In the genomic region with DNA sequence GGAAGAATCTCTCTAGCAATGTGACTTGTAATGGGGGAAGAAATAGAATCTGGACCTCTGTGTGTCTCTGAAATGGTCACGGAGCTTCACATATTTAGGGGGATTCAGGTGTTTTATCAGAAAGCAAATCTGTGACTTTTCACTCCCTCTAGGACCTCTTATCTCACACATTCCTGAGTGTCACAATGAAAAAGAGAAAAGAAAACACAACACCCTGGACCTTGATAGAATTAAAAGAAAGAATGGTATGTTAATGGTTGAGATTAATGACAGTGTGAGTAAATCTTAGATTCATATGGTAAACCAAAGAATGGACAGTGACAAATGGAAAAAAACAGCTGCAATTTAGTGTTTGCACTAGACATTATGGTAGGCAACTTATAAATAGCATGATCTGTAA, we compare ENCODE assay signal across 22 cellular contexts.
DNase-seq lines count a peak whose midpoint lies in the region; ATAC-seq and TF ChIP-seq lines count a peak whose summit lies in the region.
"Had no signal": no experiment of that assay in that cellular context is flagged by ENCODE, and none has a peak within 500 bp of the region (broad histone marks: within the 10 kb centered on the region; RNA-seq: fewer than 3 reads in every experiment).

No MANE protein-coding gene starts in this region.

- POLR2A ChIA-PET in SK-N-SH (lab: Yijun Ruan, JAX) = no interaction called here

- ATAC-seq in SK-N-SH treated with all-trans-retinoic acid at 6 μM for 48 hours (no peak), left colon (no peak), GM18519 (IDR thresholded peaks at IDR 0.05; ENCODE audit: low FRiP score, unreplicated experiment) (no peak)
- ATAC-seq: CD8-positive, alpha-beta T cell; HCT116 had no signal

- DNase-seq in SK-N-SH = no peak
- peak; percentile 46 for DNase-seq in A172 (ENCODE audit: low spot score)
- DNase-seq in endodermal cell = no peak
- DNase-seq in myocyte (ENCODE audit: low read depth) = peak; percentile 25
- DNase-seq in left colon = no peak
- DNase-seq in NOMO-1 treated with dmso at 0.1 percent for 144 hours (lab: John Stamatoyannopoulos, UW; ENCODE audit: unreplicated experiment) = no peak
- DNase-seq: C1 segment of cervical spinal cord; Calu3; CD8-positive, alpha-beta T cell; DMS153; GOT3; KG1; NCI-H1694; NCI-H2081; NCI-H2171; NCI-H345; NCI-H526; OCI-M1 had no signal

- H3K9me3 Mint-ChIP-seq in endodermal cell = no peaks in the 10 kb centered on the region
- H3K9me3 Mint-ChIP-seq: CD8-positive, alpha-beta T cell had no signal

- H3K4me3 Mint-ChIP-seq in endodermal cell = peak overlapping the region; percentile 37
- H3K4me3 Mint-ChIP-seq: CD8-positive, alpha-beta T cell had no signal

- no peak overlapping the region for H2AFZ ChIP-seq in SK-N-SH (ENCODE audit: low read depth)

- H3K4me3 ChIP-seq in SK-N-SH (ENCODE audit: low read depth in 2 of 2, low read length in 1 of 2) = no peak overlapping the region
- peak overlapping the region; percentile 26 for H3K4me3 ChIP-seq in endodermal cell (ENCODE audit: low read length)

- H3K36me3 ChIP-seq in SK-N-SH (replicated peaks in 1 of 2; ENCODE audit: control insufficient read depth in 1 of 2, insufficient read depth in 2 of 2, low read length in 1 of 2) (no peaks in the 10 kb centered on the region), endodermal cell (ENCODE audit: control insufficient read depth, insufficient read depth, low read length) (peaks cover 58% of the 10 kb centered on the region)

- TF ChIP-seq EP300 in SK-N-SH (IDR thresholded peaks at IDR 0.05; ENCODE audit: borderline replicate concordance in 1 of 2, low read depth in 1 of 2, low read length in 1 of 2) = no peak

- 63% methylated on average over 1 of the region's 1 CpG for WGBS in SK-N-SH (ENCODE audit: low lambda C conversion rate)
- WGBS in endodermal cell (ENCODE audit: insufficient coverage in 1 of 2, insufficient read length in 1 of 2), 2 experiments = 11% methylated on average over 1 of the region's 1 CpG; no CpG with 5 or more reads in 1 of the 2 experiments

- no peaks in the 10 kb centered on the region for H3F3A ChIP-seq in SK-N-SH (replicated peaks; ENCODE audit: insufficient read depth)

- no peaks in the 10 kb centered on the region for H3K27me3 Mint-ChIP-seq in endodermal cell (ENCODE audit: insufficient read depth)

- peaks cover 35% of the 10 kb centered on the region for H3K4me1 Mint-ChIP-seq in endodermal cell

- no peak for TF ChIP-seq CTCF in SK-N-SH (IDR thresholded peaks at IDR 0.05)
- TF ChIP-seq CTCF in endodermal cell (conservative IDR thresholded peaks at IDR 0.05) = no peak

- H4K20me1 ChIP-seq in SK-N-SH (ENCODE audit: insufficient read depth) = no peaks in the 10 kb centered on the region

- peaks cover 0 to 18% of the 10 kb centered on the region in 2 experiments; a peak in 2 of 4 replicates for H3K4me1 ChIP-seq in SK-N-SH (ENCODE audit: control insufficient read depth in 1 of 2, insufficient read depth in 2 of 2, low read depth in 1 of 2, low read length in 1 of 2)
- peaks cover 12% of the 10 kb centered on the region for H3K4me1 ChIP-seq in endodermal cell (ENCODE audit: control insufficient read depth, insufficient read depth, low read length)

- no peaks in the 10 kb centered on the region for H3K9me3 ChIP-seq in SK-N-SH
- no peaks in the 10 kb centered on the region for H3K9me3 ChIP-seq in endodermal cell (ENCODE audit: control insufficient read depth, low read length)

- H3K4me2 ChIP-seq in SK-N-SH = no peak overlapping the region

- no peaks in the 10 kb centered on the region for H3K9me2 ChIP-seq in SK-N-SH

- H3K27me3 ChIP-seq in SK-N-SH (ENCODE audit: insufficient read depth) = no peaks in the 10 kb centered on the region
- no peaks in the 10 kb centered on the region for H3K27me3 ChIP-seq in endodermal cell (ENCODE audit: control insufficient read depth, insufficient read depth, low read length, poor library complexity, severe bottlenecking)

- intact Hi-C loops in left colon (cut with DNase I, micrococcal nuclease) = no loop called here

- no peak for TF ChIP-seq RAD21 in SK-N-SH (IDR thresholded peaks at IDR 0.05; ENCODE audit: low read length)

- peaks cover 45% of the 10 kb centered on the region for H3K36me3 Mint-ChIP-seq in endodermal cell (ENCODE audit: low read depth)
- H3K36me3 Mint-ChIP-seq: CD8-positive, alpha-beta T cell had no signal

- CTCF ChIA-PET in SK-N-SH (lab: Yijun Ruan, JAX) = interaction anchor here (1.7 to 2.7 kb wide), 2 partner anchors 16 to 90 kb away, joined by 7 to 13 read pairs; no protein-coding TSS in a partner anchor

- H3K27ac ChIP-seq in SK-N-SH (ENCODE audit: low read depth in 2 of 2, low read length in 1 of 2) (peak overlapping the region in 1 of 2 experiments; percentile 95; a peak in 2 of 4 replicates), endodermal cell (ENCODE audit: low read depth, low read length) (no peak overlapping the region)
- H3K27ac ChIP-seq: 22Rv1 had no signal

- H3K9ac ChIP-seq in SK-N-SH (no peak overlapping the region), endodermal cell (ENCODE audit: extremely low read depth, low read length, poor library complexity, severe bottlenecking) (peak overlapping the region; percentile 23)

- H3K27ac Mint-ChIP-seq in endodermal cell = peak overlapping the region; percentile 77
- H3K27ac Mint-ChIP-seq: CD8-positive, alpha-beta T cell had no signal

- no peaks in the 10 kb centered on the region for H3K79me2 ChIP-seq in SK-N-SH (ENCODE audit: insufficient read depth)

TF ChIP-seq in SK-N-SH treated with all-trans-retinoic acid at 6 μM for 48 hours, 23 proteins besides CTCF, POLR2A, EP300 and RAD21:
- TF ChIP-seq ZNF565 (CRISPR knock-in tag; conservative IDR thresholded peaks at IDR 0.05; ENCODE audit: low read depth) (no peak), CSDC2 (CRISPR knock-in tag; IDR thresholded peaks at IDR 0.05) (no peak), ISL1 (CRISPR knock-in tag; IDR thresholded peaks at IDR 0.05) (peak; percentile 66)

TF ChIP-seq in SK-N-SH, 30 proteins besides CTCF, POLR2A, EP300 and RAD21:
- no peak for TF ChIP-seq NFIC (IDR thresholded peaks at IDR 0.05; ENCODE audit: borderline replicate concordance)
- TF ChIP-seq SMC3 (IDR thresholded peaks at IDR 0.05; ENCODE audit: low read depth, low read length) = no peak
- TF ChIP-seq FOXM1 (IDR thresholded peaks at IDR 0.05; ENCODE audit: low read depth) = no peak
- no peak for TF ChIP-seq RFX5 (IDR thresholded peaks at IDR 0.05; ENCODE audit: low read length)
- TF ChIP-seq, protein P1, sequence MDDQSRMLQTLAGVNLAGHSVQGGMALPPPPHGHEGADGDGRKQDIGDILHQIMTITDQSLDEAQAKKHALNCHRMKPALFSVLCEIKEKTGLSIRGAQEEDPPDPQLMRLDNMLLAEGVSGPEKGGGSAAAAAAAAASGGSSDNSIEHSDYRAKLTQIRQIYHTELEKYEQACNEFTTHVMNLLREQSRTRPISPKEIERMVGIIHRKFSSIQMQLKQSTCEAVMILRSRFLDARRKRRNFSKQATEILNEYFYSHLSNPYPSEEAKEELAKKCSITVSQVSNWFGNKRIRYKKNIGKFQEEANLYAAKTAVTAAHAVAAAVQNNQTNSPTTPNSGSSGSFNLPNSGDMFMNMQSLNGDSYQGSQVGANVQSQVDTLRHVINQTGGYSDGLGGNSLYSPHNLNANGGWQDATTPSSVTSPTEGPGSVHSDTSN (IDR thresholded peaks at IDR 0.05) = no peak
- TF ChIP-seq NRF1 (IDR thresholded peaks at IDR 0.05; ENCODE audit: low read depth, low read length) = no peak
- no peak for TF ChIP-seq GATA2 (CRISPR knock-in tag; IDR thresholded peaks at IDR 0.05)
- no peak for TF ChIP-seq CHD2 (IDR thresholded peaks at IDR 0.05; ENCODE audit: low read length, partially characterized antibody)
- TF ChIP-seq RCOR1 (IDR thresholded peaks at IDR 0.05; ENCODE audit: low read length) = no peak
- no peak for TF ChIP-seq SIN3A (IDR thresholded peaks at IDR 0.05; ENCODE audit: borderline replicate concordance, low read depth, low read length)
- TF ChIP-seq TAF1 (IDR thresholded peaks at IDR 0.05; ENCODE audit: borderline replicate concordance, low read depth, low read length) = no peak
- TF ChIP-seq MEF2A (IDR thresholded peaks at IDR 0.05; ENCODE audit: borderline replicate concordance, low read depth) = no peak
- TF ChIP-seq, protein P2, sequence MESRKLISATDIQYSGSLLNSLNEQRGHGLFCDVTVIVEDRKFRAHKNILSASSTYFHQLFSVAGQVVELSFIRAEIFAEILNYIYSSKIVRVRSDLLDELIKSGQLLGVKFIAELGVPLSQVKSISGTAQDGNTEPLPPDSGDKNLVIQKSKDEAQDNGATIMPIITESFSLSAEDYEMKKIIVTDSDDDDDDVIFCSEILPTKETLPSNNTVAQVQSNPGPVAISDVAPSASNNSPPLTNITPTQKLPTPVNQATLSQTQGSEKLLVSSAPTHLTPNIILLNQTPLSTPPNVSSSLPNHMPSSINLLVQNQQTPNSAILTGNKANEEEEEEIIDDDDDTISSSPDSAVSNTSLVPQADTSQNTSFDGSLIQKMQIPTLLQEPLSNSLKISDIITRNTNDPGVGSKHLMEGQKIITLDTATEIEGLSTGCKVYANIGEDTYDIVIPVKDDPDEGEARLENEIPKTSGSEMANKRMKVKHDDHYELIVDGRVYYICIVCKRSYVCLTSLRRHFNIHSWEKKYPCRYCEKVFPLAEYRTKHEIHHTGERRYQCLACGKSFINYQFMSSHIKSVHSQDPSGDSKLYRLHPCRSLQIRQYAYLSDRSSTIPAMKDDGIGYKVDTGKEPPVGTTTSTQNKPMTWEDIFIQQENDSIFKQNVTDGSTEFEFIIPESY (IDR thresholded peaks at IDR 0.05; ENCODE audit: borderline replicate concordance, low read depth) = no peak
- TF ChIP-seq, protein P3, sequence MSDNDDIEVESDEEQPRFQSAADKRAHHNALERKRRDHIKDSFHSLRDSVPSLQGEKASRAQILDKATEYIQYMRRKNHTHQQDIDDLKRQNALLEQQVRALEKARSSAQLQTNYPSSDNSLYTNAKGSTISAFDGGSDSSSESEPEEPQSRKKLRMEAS (IDR thresholded peaks at IDR 0.05; ENCODE audit: low read depth) = no peak
- no peak for TF ChIP-seq RXRA (IDR thresholded peaks at IDR 0.05; ENCODE audit: borderline replicate concordance, low read depth)
- TF ChIP-seq, protein P4, sequence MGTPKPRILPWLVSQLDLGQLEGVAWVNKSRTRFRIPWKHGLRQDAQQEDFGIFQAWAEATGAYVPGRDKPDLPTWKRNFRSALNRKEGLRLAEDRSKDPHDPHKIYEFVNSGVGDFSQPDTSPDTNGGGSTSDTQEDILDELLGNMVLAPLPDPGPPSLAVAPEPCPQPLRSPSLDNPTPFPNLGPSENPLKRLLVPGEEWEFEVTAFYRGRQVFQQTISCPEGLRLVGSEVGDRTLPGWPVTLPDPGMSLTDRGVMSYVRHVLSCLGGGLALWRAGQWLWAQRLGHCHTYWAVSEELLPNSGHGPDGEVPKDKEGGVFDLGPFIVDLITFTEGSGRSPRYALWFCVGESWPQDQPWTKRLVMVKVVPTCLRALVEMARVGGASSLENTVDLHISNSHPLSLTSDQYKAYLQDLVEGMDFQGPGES (IDR thresholded peaks at IDR 0.05; ENCODE audit: low read depth, low read length) = no peak
- no peak for TF ChIP-seq FOSL2 (IDR thresholded peaks at IDR 0.05; ENCODE audit: borderline replicate concordance, low read depth)

Comparison
In these comparisons a context has a peak if more than half of its experiments do, and no peak if none do; other contexts are left out.
1. DNase-seq: peak in A172 (single experiment) and myocyte (single experiment); none in SK-N-SH (single experiment), endodermal cell (single experiment), left colon (0 of 2) and NOMO-1 treated with dmso at 0.1 percent for 144 hours (single experiment).